Comparison of ENCODE assay signal across 1 cellular context in the genomic region with DNA sequence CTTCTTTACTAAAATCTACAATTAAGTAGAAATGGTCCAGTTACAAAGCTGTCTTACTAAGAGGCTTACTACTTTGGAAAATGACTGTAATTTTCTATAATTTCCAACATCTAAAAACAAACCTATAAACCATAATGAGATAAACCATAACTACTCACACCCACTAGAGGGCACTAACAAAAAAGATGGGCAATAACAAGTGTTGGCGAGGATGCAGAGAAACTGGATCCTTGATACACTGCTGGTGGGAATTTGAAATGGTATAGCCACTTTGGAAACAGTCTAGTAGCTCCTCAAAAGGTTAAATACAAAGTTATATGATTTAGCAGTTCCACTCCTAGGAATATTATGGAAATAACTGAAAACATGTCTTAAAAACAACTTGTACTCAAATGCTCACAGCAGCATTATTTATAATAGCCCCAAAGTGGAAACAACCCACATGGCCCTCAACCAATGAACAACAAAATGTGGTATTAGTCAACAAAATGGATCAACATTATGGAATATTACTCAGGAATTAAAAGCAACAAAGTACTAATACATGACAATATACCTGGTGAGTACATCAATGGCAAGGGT.
TF ChIP-seq lines count a peak whose summit lies in the region.

No MANE protein-coding gene starts in this region.

TF ChIP-seq in IMR-90, 13 proteins besides CTCF, POLR2A, EP300 and RAD21 (continued from another document):
- TF ChIP-seq, protein P1, sequence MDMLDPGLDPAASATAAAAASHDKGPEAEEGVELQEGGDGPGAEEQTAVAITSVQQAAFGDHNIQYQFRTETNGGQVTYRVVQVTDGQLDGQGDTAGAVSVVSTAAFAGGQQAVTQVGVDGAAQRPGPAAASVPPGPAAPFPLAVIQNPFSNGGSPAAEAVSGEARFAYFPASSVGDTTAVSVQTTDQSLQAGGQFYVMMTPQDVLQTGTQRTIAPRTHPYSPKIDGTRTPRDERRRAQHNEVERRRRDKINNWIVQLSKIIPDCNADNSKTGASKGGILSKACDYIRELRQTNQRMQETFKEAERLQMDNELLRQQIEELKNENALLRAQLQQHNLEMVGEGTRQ (IDR thresholded peaks at IDR 0.05; ENCODE audit: low read depth, low read length) = no peak
